ENCODE assay signal across 1 cellular context in the genomic region with DNA sequence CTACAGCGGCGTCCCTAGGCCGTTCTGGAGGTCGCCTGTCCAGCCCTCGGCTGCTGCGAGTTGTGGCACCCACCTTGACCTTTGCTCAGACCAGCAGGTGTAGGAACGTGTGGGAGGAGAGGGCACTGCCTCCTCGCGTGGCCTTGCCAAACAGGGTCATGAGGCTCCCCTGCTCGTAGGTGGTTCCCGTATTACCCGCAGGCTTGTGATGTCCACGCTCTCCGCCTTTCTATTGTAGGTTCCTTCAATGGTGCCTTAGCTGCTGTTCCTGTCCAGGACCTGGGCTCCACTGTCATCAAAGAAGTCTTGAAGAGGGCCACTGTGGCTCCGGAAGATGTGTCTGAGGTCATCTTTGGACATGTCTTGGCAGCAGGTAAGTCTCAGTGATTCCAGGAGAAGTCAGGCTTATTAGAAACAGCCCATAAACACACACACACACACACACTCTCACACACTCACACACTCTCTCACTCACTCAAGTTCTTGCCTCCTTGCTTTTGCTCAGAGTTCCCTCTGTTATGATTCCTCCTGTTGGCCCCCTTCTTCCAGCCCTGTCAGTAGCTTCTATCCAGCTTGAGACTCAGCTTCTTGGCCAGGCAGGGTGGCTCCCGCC.
TF ChIP-seq lines count a peak whose summit lies in the region.

No MANE protein-coding gene starts in this region.

TF ChIP-seq in HepG2, 621 proteins besides CTCF, POLR2A, EP300 and RAD21 (continued from another document):
- TF ChIP-seq, protein P1, sequence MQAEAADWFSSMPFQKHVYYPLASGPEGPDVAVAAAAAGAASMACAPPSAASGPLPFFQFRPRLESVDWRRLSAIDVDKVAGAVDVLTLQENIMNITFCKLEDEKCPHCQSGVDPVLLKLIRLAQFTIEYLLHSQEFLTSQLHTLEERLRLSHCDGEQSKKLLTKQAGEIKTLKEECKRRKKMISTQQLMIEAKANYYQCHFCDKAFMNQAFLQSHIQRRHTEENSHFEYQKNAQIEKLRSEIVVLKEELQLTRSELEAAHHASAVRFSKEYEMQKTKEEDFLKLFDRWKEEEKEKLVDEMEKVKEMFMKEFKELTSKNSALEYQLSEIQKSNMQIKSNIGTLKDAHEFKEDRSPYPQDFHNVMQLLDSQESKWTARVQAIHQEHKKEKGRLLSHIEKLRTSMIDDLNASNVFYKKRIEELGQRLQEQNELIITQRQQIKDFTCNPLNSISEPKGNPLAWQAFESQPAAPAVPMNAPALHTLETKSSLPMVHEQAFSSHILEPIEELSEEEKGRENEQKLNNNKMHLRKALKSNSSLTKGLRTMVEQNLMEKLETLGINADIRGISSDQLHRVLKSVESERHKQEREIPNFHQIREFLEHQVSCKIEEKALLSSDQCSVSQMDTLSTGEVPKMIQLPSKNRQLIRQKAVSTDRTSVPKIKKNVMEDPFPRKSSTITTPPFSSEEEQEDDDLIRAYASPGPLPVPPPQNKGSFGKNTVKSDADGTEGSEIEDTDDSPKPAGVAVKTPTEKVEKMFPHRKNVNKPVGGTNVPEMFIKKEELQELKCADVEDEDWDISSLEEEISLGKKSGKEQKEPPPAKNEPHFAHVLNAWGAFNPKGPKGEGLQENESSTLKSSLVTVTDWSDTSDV (CRISPR knock-in tag; IDR thresholded peaks at IDR 0.05), result no peak
- TF ChIP-seq, protein P2, sequence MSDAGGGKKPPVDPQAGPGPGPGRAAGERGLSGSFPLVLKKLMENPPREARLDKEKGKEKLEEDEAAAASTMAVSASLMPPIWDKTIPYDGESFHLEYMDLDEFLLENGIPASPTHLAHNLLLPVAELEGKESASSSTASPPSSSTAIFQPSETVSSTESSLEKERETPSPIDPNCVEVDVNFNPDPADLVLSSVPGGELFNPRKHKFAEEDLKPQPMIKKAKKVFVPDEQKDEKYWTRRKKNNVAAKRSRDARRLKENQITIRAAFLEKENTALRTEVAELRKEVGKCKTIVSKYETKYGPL (CRISPR knock-in tag; IDR thresholded peaks at IDR 0.05), result no peak
- no peak for TF ChIP-seq HDAC6 (IDR thresholded peaks at IDR 0.05; ENCODE audit: low read depth, low read length)
- TF ChIP-seq JARID2 (CRISPR knock-in tag; IDR thresholded peaks at IDR 0.05; ENCODE audit: insufficient replicate concordance), result no peak
- TF ChIP-seq ARNT2 (CRISPR knock-in tag; IDR thresholded peaks at IDR 0.05; ENCODE audit: low read depth), result peak; percentile 8; the same call in 1 of the 2 replicates
- TF ChIP-seq ELF3 (CRISPR knock-in tag; IDR thresholded peaks at IDR 0.05), result no peak; the same call in 1 of the 2 replicates
- TF ChIP-seq, protein P3, sequence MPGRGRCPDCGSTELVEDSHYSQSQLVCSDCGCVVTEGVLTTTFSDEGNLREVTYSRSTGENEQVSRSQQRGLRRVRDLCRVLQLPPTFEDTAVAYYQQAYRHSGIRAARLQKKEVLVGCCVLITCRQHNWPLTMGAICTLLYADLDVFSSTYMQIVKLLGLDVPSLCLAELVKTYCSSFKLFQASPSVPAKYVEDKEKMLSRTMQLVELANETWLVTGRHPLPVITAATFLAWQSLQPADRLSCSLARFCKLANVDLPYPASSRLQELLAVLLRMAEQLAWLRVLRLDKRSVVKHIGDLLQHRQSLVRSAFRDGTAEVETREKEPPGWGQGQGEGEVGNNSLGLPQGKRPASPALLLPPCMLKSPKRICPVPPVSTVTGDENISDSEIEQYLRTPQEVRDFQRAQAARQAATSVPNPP (CRISPR knock-in tag; IDR thresholded peaks at IDR 0.05), result no peak
- no peak for TF ChIP-seq ZKSCAN5 (CRISPR knock-in tag; IDR thresholded peaks at IDR 0.05)
- no peak; the same call in 1 of the 2 replicates for TF ChIP-seq ISL2 (CRISPR knock-in tag; IDR thresholded peaks at IDR 0.05)
- TF ChIP-seq PHF21A (CRISPR knock-in tag; IDR thresholded peaks at IDR 0.05), result peak; percentile 72; the same call in 1 of the 2 replicates
- TF ChIP-seq, protein P4, sequence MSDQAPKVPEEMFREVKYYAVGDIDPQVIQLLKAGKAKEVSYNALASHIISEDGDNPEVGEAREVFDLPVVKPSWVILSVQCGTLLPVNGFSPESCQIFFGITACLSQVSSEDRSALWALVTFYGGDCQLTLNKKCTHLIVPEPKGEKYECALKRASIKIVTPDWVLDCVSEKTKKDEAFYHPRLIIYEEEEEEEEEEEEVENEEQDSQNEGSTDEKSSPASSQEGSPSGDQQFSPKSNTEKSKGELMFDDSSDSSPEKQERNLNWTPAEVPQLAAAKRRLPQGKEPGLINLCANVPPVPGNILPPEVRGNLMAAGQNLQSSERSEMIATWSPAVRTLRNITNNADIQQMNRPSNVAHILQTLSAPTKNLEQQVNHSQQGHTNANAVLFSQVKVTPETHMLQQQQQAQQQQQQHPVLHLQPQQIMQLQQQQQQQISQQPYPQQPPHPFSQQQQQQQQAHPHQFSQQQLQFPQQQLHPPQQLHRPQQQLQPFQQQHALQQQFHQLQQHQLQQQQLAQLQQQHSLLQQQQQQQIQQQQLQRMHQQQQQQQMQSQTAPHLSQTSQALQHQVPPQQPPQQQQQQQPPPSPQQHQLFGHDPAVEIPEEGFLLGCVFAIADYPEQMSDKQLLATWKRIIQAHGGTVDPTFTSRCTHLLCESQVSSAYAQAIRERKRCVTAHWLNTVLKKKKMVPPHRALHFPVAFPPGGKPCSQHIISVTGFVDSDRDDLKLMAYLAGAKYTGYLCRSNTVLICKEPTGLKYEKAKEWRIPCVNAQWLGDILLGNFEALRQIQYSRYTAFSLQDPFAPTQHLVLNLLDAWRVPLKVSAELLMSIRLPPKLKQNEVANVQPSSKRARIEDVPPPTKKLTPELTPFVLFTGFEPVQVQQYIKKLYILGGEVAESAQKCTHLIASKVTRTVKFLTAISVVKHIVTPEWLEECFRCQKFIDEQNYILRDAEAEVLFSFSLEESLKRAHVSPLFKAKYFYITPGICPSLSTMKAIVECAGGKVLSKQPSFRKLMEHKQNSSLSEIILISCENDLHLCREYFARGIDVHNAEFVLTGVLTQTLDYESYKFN (CRISPR knock-in tag; conservative IDR thresholded peaks at IDR 0.05), result peak; percentile 78
- TF ChIP-seq ZNF354B (CRISPR knock-in tag; IDR thresholded peaks at IDR 0.05), result no peak
- peak; percentile 84; the same call in 1 of the 2 replicates for TF ChIP-seq HIVEP1 (CRISPR knock-in tag; IDR thresholded peaks at IDR 0.05)
- TF ChIP-seq, protein P5, sequence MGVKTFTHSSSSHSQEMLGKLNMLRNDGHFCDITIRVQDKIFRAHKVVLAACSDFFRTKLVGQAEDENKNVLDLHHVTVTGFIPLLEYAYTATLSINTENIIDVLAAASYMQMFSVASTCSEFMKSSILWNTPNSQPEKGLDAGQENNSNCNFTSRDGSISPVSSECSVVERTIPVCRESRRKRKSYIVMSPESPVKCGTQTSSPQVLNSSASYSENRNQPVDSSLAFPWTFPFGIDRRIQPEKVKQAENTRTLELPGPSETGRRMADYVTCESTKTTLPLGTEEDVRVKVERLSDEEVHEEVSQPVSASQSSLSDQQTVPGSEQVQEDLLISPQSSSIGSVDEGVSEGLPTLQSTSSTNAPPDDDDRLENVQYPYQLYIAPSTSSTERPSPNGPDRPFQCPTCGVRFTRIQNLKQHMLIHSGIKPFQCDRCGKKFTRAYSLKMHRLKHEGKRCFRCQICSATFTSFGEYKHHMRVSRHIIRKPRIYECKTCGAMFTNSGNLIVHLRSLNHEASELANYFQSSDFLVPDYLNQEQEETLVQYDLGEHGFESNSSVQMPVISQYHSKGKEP (CRISPR knock-in tag; IDR thresholded peaks at IDR 0.05), result peak; percentile 81; the same call in 1 of the 2 replicates
- TF ChIP-seq SNAPC2 (CRISPR knock-in tag; IDR thresholded peaks at IDR 0.05), result no peak
- no peak; the same call in 1 of the 2 replicates for TF ChIP-seq KDM5A (IDR thresholded peaks at IDR 0.05; ENCODE audit: borderline replicate concordance, low read length)
- peak; percentile 15; the same call in 1 of the 2 replicates for TF ChIP-seq NFKB2 (CRISPR knock-in tag; IDR thresholded peaks at IDR 0.05; ENCODE audit: borderline replicate concordance)
- peak; percentile 87 for TF ChIP-seq HNF4G (IDR thresholded peaks at IDR 0.05; ENCODE audit: borderline replicate concordance, low read depth, low read length)
- peak; percentile 85; the same call in 1 of the 2 replicates for TF ChIP-seq HNF4G (CRISPR knock-in tag; IDR thresholded peaks at IDR 0.05; ENCODE audit: borderline replicate concordance, low read depth)
- TF ChIP-seq, protein P6, sequence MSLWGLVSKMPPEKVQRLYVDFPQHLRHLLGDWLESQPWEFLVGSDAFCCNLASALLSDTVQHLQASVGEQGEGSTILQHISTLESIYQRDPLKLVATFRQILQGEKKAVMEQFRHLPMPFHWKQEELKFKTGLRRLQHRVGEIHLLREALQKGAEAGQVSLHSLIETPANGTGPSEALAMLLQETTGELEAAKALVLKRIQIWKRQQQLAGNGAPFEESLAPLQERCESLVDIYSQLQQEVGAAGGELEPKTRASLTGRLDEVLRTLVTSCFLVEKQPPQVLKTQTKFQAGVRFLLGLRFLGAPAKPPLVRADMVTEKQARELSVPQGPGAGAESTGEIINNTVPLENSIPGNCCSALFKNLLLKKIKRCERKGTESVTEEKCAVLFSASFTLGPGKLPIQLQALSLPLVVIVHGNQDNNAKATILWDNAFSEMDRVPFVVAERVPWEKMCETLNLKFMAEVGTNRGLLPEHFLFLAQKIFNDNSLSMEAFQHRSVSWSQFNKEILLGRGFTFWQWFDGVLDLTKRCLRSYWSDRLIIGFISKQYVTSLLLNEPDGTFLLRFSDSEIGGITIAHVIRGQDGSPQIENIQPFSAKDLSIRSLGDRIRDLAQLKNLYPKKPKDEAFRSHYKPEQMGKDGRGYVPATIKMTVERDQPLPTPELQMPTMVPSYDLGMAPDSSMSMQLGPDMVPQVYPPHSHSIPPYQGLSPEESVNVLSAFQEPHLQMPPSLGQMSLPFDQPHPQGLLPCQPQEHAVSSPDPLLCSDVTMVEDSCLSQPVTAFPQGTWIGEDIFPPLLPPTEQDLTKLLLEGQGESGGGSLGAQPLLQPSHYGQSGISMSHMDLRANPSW (CRISPR knock-in tag; IDR thresholded peaks at IDR 0.05; ENCODE audit: borderline replicate concordance), result 0 out of 2 replicates have a peak, but pooled peaks have one; percentile 67
- peak; percentile 83 for TF ChIP-seq ZNF296 (CRISPR knock-in tag; conservative IDR thresholded peaks at IDR 0.05)
- TF ChIP-seq MBD4 (IDR thresholded peaks at IDR 0.05; ENCODE audit: borderline replicate concordance, low read length), result no peak
- peak; percentile 88; the same call in 1 of the 2 replicates for TF ChIP-seq DNMT1 (CRISPR knock-in tag; IDR thresholded peaks at IDR 0.05)
- no peak for TF ChIP-seq SIX4 (CRISPR knock-in tag; IDR thresholded peaks at IDR 0.05)
- no peak for TF ChIP-seq RFX3 (CRISPR knock-in tag; IDR thresholded peaks at IDR 0.05)
- 0 out of 2 replicates have a peak, but pooled peaks have one; percentile 45 for TF ChIP-seq GLI4 (CRISPR knock-in tag; IDR thresholded peaks at IDR 0.05; ENCODE audit: borderline replicate concordance)
- 0 out of 2 replicates have a peak, but pooled peaks have one; percentile 10 for TF ChIP-seq FOXJ3 (CRISPR knock-in tag; IDR thresholded peaks at IDR 0.05; ENCODE audit: borderline replicate concordance)
- TF ChIP-seq, protein P7, sequence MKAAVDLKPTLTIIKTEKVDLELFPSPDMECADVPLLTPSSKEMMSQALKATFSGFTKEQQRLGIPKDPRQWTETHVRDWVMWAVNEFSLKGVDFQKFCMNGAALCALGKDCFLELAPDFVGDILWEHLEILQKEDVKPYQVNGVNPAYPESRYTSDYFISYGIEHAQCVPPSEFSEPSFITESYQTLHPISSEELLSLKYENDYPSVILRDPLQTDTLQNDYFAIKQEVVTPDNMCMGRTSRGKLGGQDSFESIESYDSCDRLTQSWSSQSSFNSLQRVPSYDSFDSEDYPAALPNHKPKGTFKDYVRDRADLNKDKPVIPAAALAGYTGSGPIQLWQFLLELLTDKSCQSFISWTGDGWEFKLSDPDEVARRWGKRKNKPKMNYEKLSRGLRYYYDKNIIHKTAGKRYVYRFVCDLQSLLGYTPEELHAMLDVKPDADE (CRISPR knock-in tag; IDR thresholded peaks at IDR 0.05), result no peak
- TF ChIP-seq ZNF282 (IDR thresholded peaks at IDR 0.05; ENCODE audit: partially characterized antibody), result no peak
- TF ChIP-seq, protein P8, sequence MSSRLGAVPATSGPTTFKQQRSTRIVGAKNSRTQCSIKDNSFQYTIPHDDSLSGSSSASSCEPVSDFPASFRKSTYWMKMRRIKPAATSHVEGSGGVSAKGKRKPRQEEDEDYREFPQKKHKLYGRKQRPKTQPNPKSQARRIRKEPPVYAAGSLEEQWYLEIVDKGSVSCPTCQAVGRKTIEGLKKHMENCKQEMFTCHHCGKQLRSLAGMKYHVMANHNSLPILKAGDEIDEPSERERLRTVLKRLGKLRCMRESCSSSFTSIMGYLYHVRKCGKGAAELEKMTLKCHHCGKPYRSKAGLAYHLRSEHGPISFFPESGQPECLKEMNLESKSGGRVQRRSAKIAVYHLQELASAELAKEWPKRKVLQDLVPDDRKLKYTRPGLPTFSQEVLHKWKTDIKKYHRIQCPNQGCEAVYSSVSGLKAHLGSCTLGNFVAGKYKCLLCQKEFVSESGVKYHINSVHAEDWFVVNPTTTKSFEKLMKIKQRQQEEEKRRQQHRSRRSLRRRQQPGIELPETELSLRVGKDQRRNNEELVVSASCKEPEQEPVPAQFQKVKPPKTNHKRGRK (CRISPR knock-in tag; IDR thresholded peaks at IDR 0.05), result no peak
- TF ChIP-seq ZNF335 (CRISPR knock-in tag; IDR thresholded peaks at IDR 0.05), result no peak
- TF ChIP-seq, protein P9, sequence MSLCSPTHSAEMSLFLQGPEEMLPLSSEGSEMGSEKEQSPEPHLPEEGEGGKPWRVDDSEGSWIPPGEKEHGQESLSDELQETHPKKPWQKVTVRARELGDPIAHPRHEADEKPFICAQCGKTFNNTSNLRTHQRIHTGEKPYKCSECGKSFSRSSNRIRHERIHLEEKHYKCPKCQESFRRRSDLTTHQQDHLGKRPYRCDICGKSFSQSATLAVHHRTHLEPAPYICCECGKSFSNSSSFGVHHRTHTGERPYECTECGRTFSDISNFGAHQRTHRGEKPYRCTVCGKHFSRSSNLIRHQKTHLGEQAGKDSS (CRISPR knock-in tag; IDR thresholded peaks at IDR 0.05; ENCODE audit: borderline replicate concordance, low read depth), result no peak
- no peak for TF ChIP-seq NFYB (CRISPR knock-in tag; IDR thresholded peaks at IDR 0.05)
- TF ChIP-seq, protein P10, sequence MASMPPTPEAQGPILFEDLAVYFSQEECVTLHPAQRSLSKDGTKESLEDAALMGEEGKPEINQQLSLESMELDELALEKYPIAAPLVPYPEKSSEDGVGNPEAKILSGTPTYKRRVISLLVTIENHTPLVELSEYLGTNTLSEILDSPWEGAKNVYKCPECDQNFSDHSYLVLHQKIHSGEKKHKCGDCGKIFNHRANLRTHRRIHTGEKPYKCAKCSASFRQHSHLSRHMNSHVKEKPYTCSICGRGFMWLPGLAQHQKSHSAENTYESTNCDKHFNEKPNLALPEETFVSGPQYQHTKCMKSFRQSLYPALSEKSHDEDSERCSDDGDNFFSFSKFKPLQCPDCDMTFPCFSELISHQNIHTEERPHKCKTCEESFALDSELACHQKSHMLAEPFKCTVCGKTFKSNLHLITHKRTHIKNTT (CRISPR knock-in tag; IDR thresholded peaks at IDR 0.05), result no peak
- 0 out of 2 replicates have a peak, but pooled peaks have one; percentile 23 for TF ChIP-seq ZBTB1 (CRISPR knock-in tag; IDR thresholded peaks at IDR 0.05; ENCODE audit: borderline replicate concordance)
- TF ChIP-seq ZNF224 (CRISPR knock-in tag; IDR thresholded peaks at IDR 0.05), result peak; percentile 67; the same call in 1 of the 2 replicates
